Comparison of ENCODE assay signal across 15 cellular contexts in the genomic region with DNA sequence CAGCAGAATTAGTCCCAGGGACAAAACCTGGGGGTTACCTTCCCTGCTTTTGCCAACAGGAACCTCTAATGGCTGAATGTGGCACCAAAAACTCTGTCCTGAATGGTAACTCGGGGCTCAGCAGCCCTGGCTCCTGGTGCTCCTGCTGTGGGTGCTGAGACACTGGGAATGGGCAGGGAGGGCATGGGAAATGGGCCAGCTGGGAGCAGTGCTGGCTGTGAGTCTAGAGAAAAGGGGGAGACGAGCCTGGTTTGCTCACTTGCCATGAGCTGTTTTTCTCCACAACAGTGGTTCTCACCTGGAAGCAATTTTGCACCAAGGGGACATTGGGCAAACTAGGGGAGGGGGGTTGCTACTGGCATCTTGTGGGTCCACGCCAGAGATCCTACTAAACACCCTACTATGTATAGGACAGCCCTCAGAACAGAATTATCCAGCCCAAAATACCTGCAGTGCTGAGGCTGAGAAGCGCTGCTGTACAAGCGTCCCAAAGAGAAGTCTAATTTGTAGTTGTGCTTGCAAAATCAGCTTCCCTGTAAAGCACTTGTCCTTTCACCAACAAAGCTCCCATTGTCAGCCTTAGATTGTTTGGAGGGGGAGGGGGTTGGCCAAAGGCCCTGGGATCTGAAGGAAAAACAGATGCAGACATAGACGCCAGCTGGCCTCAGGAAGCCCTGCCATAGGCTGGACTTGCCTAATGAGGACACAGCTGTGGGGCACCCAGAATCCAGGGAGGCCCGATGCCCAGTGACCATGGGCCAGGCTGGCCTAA. TPM values are rescaled to one million over a fixed set of nuclear protein-coding genes. Genes with fewer than 3 reads are reported as not detected.
A peak's percentile ranks its signal among the peaks of the same experiment; 100 is the strongest.
DNase-seq lines count a peak whose midpoint lies in the region; ATAC-seq and TF ChIP-seq lines count a peak whose summit lies in the region.
"Had no signal": no experiment of that assay in that cellular context is flagged by ENCODE, and none has a peak within 500 bp of the region (broad histone marks: within the 10 kb centered on the region; RNA-seq: fewer than 3 reads in every experiment).

No MANE protein-coding gene starts in this region.

- no peak for TF ChIP-seq POLR2A in testis (IDR thresholded peaks at IDR 0.05)

- H3K36me3 Mint-ChIP-seq in activated CD8-positive, alpha-beta T cell treated with anti-CD3 and anti-CD28 coated beads for 36 hours (ENCODE audit: low read depth) = no peaks in the 10 kb centered on the region

- no peaks in the 10 kb centered on the region for H3K27me3 ChIP-seq in dorsolateral prefrontal cortex
- H3K27me3 ChIP-seq in testis = no peaks in the 10 kb centered on the region

- peak in 13 of 56 donors; percentile 3 to 39 (median 17) for TF ChIP-seq CTCF in dorsolateral prefrontal cortex (IDR thresholded peaks at IDR 0.05 in 54 of 56, conservative IDR thresholded peaks at IDR 0.05 in 2 of 56; ENCODE audit: low read depth in 1 of 56, partially characterized antibody in 56 of 56)
- no peak for TF ChIP-seq CTCF in testis (IDR thresholded peaks at IDR 0.05)
- TF ChIP-seq CTCF in activated CD8-positive, alpha-beta T cell treated with anti-CD3 and anti-CD28 coated beads for 36 hours (IDR thresholded peaks at IDR 0.05) = no peak

- ATAC-seq in activated CD8-positive, alpha-beta T cell treated with anti-CD3 and anti-CD28 coated beads for 36 hours = no peak
- no peak for ATAC-seq in HG02973 (IDR thresholded peaks at IDR 0.05; ENCODE audit: unreplicated experiment)
- ATAC-seq: activated T-cell treated with anti-CD3 and anti-CD28 coated beads, Interleukin-2, amount 50 U/mL, for 72 hours had no signal

- CTCF ChIA-PET in activated CD8-positive, alpha-beta T cell treated with anti-CD3 and anti-CD28 coated beads for 36 hours (lab: Charles Lee) = interaction anchor here (1.0 to 1.4 kb wide), 3 partner anchors 24 to 239 kb away, joined by 3 to 5 read pairs (median 3); no protein-coding TSS in a partner anchor

- H3K36me3 ChIP-seq in testis (ENCODE audit: low read depth, missing control alignments) = no peaks in the 10 kb centered on the region

- no peak overlapping the region for H3K4me3 Mint-ChIP-seq in activated CD8-positive, alpha-beta T cell treated with anti-CD3 and anti-CD28 coated beads for 36 hours
- H3K4me3 Mint-ChIP-seq: activated T-cell treated with anti-CD3 and anti-CD28 coated beads, Interleukin-2, amount 50 U/mL, for 72 hours; central memory CD8-positive, alpha-beta T cell had no signal

- H3K4me1 ChIP-seq in testis = peaks cover 16% of the 10 kb centered on the region

- 56 to 81% methylated on average over 4 to 7 of the region's 7 CpGs for WGBS in testis, 2 donors

- DNase-seq in NCI-H524 (lab: John Stamatoyannopoulos, UW) (peak; percentile 40 to 73), NCI-H524 treated with DMSO at 0.1 percent for 48 hours (lab: John Stamatoyannopoulos, UW) (no peak), dorsolateral prefrontal cortex (peak; percentile 24 to 98 (median 91)), medulla oblongata (ENCODE audit: extremely low spot score) (peak; percentile 96), testis (peak; percentile 86), GM19238 (ENCODE audit: insufficient read length, low spot score) (no peak)
- no peak for DNase-seq in activated CD8-positive, alpha-beta T cell treated with anti-CD3 and anti-CD28 coated beads for 36 hours
- DNase-seq: activated T-cell treated with anti-CD3 and anti-CD28 coated beads, Interleukin-2, amount 50 U/mL, for 72 hours; DMS79 treated with DMSO at 0.1 percent for 48 hours; NCI-H1436 treated with DMSO at 0.1 percent for 48 hours had no signal

- no peaks in the 10 kb centered on the region for H3K9me3 Mint-ChIP-seq in activated CD8-positive, alpha-beta T cell treated with anti-CD3 and anti-CD28 coated beads for 36 hours
- H3K9me3 Mint-ChIP-seq: activated T-cell treated with anti-CD3 and anti-CD28 coated beads, Interleukin-2, amount 50 U/mL, for 72 hours; central memory CD8-positive, alpha-beta T cell had no signal

- POLR2A ChIA-PET in activated CD8-positive, alpha-beta T cell treated with anti-CD3 and anti-CD28 coated beads for 36 hours (lab: Charles Lee) = no interaction called here

- no peaks in the 10 kb centered on the region for H3K9me3 ChIP-seq in testis

- H3K4me3 ChIP-seq in dorsolateral prefrontal cortex (peak overlapping the region in 41 of 59 donors; percentile 1 to 59 (median 26)), testis (no peak overlapping the region)
- H3K4me3 ChIP-seq: lung had no signal

- intact Hi-C loops in dorsolateral prefrontal cortex (cut with DNase I) (loop anchor here (2.0 kb wide), 2 partner anchors 15 to 17 kb away; partner anchors contain the start of gene ANGEL1 (in 1 of the 2)), testis (cut with DNase I; ENCODE audit: low total_unique reads) (no loop called here)
- intact Hi-C loops in activated CD8-positive, alpha-beta T cell treated with anti-CD3 and anti-CD28 coated beads for 36 hours (cut with micrococcal nuclease) = no loop called here

- no peaks in the 10 kb centered on the region for H3K27me3 Mint-ChIP-seq in activated CD8-positive, alpha-beta T cell treated with anti-CD3 and anti-CD28 coated beads for 36 hours

- peak overlapping the region; percentile 23 to 98 (median 91) for H3K27ac ChIP-seq in dorsolateral prefrontal cortex
- peak overlapping the region in 1 of 2 donors; percentile 41 for H3K27ac ChIP-seq in testis
- H3K27ac ChIP-seq: VCaP had no signal

- no peaks in the 10 kb centered on the region for H3K4me1 Mint-ChIP-seq in activated CD8-positive, alpha-beta T cell treated with anti-CD3 and anti-CD28 coated beads for 36 hours (ENCODE audit: low read depth)
- H3K4me1 Mint-ChIP-seq: central memory CD8-positive, alpha-beta T cell had no signal

- no peak overlapping the region for H3K27ac Mint-ChIP-seq in activated CD8-positive, alpha-beta T cell treated with anti-CD3 and anti-CD28 coated beads for 36 hours
- H3K27ac Mint-ChIP-seq: activated T-cell treated with anti-CD3 and anti-CD28 coated beads, Interleukin-2, amount 50 U/mL, for 72 hours had no signal

RNA-seq across cellular contexts. Expression of gene LRRC74A, which starts 3.6 kb away (rescaled TPM):
- total RNA-seq in dorsolateral prefrontal cortex (not detected), testis (10 to 100 TPM in 1 of 2 donors, 1 to 10 TPM in 1; 5.9 to 28.7 TPM)
- polyA plus RNA-seq in testis (ENCODE audit: insufficient read depth, low read depth, low replicate concordance) = 32.5 TPM
- not detected for total RNA-seq in activated CD8-positive, alpha-beta T cell treated with anti-CD3 and anti-CD28 coated beads for 36 hours
- total RNA-seq: A673; activated T-cell treated with anti-CD3 and anti-CD28 coated beads, Interleukin-2, amount 50 U/mL, for 72 hours; lung had no signal
- polyA plus RNA-seq: lung had no signal

RNA-seq across cellular contexts. Expression of gene ANGEL1, which starts 17.2 kb away (rescaled TPM):
- 10 to 100 TPM; 25.7 to 56.1 (median 41.1) TPM for total RNA-seq in dorsolateral prefrontal cortex
- total RNA-seq in testis = 100 to 1,000 TPM; 126 to 132 TPM
- polyA plus RNA-seq in testis (ENCODE audit: insufficient read depth, low read depth, low replicate concordance) = 150 TPM
- 10 to 100 TPM; 16.5 to 21.5 TPM for total RNA-seq in activated CD8-positive, alpha-beta T cell treated with anti-CD3 and anti-CD28 coated beads for 36 hours

Comparison
In these comparisons a context has a peak if more than half of its experiments do, and no peak if none do; other contexts are left out.
1. DNase-seq: peak in NCI-H524 (2 of 2), dorsolateral prefrontal cortex (10 of 10), medulla oblongata (single experiment) and testis (single experiment); none in NCI-H524 treated with DMSO at 0.1 percent for 48 hours (single experiment), activated CD8-positive, alpha-beta T cell treated with anti-CD3 and anti-CD28 coated beads for 36 hours (single experiment) and GM19238 (single experiment).
2. H3K4me3 ChIP-seq: peak in dorsolateral prefrontal cortex (41 of 59); none in testis (0 of 2).
3. intact Hi-C loops: an anchor here in dorsolateral prefrontal cortex (2.0 kb wide); none called in testis and activated CD8-positive, alpha-beta T cell treated with anti-CD3 and anti-CD28 coated beads for 36 hours.